ENCODE assay signal across 1 cellular context in the genomic region with DNA sequence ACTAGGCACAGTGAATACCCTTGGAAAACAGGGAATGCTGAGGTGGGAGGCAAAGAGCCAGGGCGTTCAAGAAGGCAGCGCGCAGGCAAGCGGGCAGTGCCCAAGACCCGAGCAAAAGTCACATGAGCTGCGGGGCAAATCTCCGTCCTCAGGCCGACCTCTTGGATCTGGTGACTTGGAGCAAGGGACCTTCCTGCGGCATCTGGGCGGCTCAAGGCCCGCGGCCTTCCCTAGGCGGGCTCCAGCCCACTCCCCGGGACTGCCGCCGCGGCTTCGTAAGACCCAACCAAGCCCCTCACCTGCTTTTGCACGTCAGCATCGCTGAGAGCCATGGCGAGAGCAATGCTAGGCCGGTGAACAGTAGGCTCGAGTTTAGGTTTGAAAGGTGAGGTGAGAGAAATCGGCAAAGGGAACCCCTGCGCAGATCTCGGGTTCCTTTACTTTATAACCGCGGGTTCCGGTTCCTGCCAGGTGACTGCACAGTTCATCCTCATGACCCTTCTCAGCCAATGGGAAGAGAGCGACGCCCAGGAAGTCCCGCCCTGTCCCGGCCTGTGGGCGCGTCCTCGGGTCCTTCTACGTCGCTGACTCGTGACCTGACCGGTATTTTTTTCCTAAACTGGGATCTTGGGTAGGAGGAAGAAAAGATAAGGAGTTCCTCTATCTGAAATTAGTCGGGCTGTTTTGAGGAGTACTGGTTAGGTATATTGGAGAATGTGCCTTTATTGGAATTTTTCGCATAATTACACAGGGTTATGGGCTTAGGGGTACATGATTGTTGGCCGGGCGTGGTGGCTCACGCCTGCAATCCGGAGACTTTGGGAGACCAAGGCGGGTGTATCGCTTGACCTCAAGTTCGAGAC.
TF ChIP-seq lines count a peak whose summit lies in the region.

A gene (minus strand): TSS at position 446 of the 863 bp plus-strand sequence. CDS start 114 bp downstream, at position 332.

TF ChIP-seq in HEK293, 187 proteins besides CTCF, POLR2A, EP300 and RAD21 (continued from another document and continues in another):
- TF ChIP-seq MZF1 (tag by site-specific recombination; IDR thresholded peaks at IDR 0.05; ENCODE audit: borderline replicate concordance) (no peak), KLF1 (tag by site-specific recombination; IDR thresholded peaks at IDR 0.05) (peak; percentile 38), ZXDB (tag by site-specific recombination; IDR thresholded peaks at IDR 0.05) (peak; percentile 91), SP2 (tag by site-specific recombination; IDR thresholded peaks at IDR 0.05) (peak; percentile 92), ZNF184 (tag by site-specific recombination; IDR thresholded peaks at IDR 0.05) (no peak), ZNF138 (tag by site-specific recombination; IDR thresholded peaks at IDR 0.05; ENCODE audit: borderline replicate concordance) (no peak), ZNF335 (tag by site-specific recombination; conservative IDR thresholded peaks at IDR 0.05) (peak; percentile 89), KLF9 (tag by site-specific recombination; IDR thresholded peaks at IDR 0.05; ENCODE audit: low read depth) (peak; percentile 20; the same call in 1 of the 2 replicates), ZFP3 (tag by site-specific recombination; IDR thresholded peaks at IDR 0.05; ENCODE audit: low read depth) (no peak), ZNF24 (tag by site-specific recombination; IDR thresholded peaks at IDR 0.05) (no peak), ZBTB17 (tag by site-specific recombination; IDR thresholded peaks at IDR 0.05) (peak; percentile 67), ZNF112 (tag by site-specific recombination; IDR thresholded peaks at IDR 0.05) (no peak), ZNF16 (tag by site-specific recombination; IDR thresholded peaks at IDR 0.05; ENCODE audit: low read depth) (no peak), ZNF391 (tag by site-specific recombination; IDR thresholded peaks at IDR 0.05; ENCODE audit: borderline replicate concordance, low read depth) (0 out of 2 replicates have a peak, but pooled peaks have one; percentile 32), ZNF423 (tag by site-specific recombination; IDR thresholded peaks at IDR 0.05) (no peak), ZNF629 (tag by site-specific recombination; IDR thresholded peaks at IDR 0.05) (peak; percentile 76; the same call in 1 of the 2 replicates), EGR2 (tag by site-specific recombination; IDR thresholded peaks at IDR 0.05; ENCODE audit: low read depth) (0 out of 2 replicates have a peak, but pooled peaks have one; percentile 16), ZNF121 (tag by site-specific recombination; IDR thresholded peaks at IDR 0.05) (no peak), ZNF350 (tag by site-specific recombination; IDR thresholded peaks at IDR 0.05) (no peak), ZNF133 (tag by site-specific recombination; IDR thresholded peaks at IDR 0.05) (no peak), ZNF341 (tag by site-specific recombination; IDR thresholded peaks at IDR 0.05; ENCODE audit: low read depth) (no peak), ZNF19 (tag by site-specific recombination; IDR thresholded peaks at IDR 0.05; ENCODE audit: low read depth) (no peak), ZNF600 (tag by site-specific recombination; IDR thresholded peaks at IDR 0.05) (no peak), ZNF292 (tag by site-specific recombination; IDR thresholded peaks at IDR 0.05; ENCODE audit: borderline replicate concordance, low read depth) (no peak), ZBTB20 (tag by site-specific recombination; IDR thresholded peaks at IDR 0.05) (peak; percentile 52), SP3 (tag by site-specific recombination; IDR thresholded peaks at IDR 0.05) (peak; percentile 79), KLF8 (tag by site-specific recombination; IDR thresholded peaks at IDR 0.05) (peak; percentile 66), ZNF843 (tag by site-specific recombination; IDR thresholded peaks at IDR 0.05) (no peak), ZNF48 (tag by site-specific recombination; IDR thresholded peaks at IDR 0.05) (no peak), ZBTB48 (tag by site-specific recombination; IDR thresholded peaks at IDR 0.05) (peak; percentile 57; the same call in 1 of the 2 replicates), ZNF366 (tag by site-specific recombination; conservative IDR thresholded peaks at IDR 0.05) (peak; percentile 75), KLF10 (tag by site-specific recombination; IDR thresholded peaks at IDR 0.05) (0 out of 2 replicates have a peak, but pooled peaks have one; percentile 20), KLF16 (tag by site-specific recombination; IDR thresholded peaks at IDR 0.05) (0 out of 2 replicates have a peak, but pooled peaks have one; percentile 5), ZNF175 (tag by site-specific recombination; IDR thresholded peaks at IDR 0.05) (no peak), YY1 (tag by site-specific recombination; IDR thresholded peaks at IDR 0.05) (no peak), ZNF626 (tag by site-specific recombination; IDR thresholded peaks at IDR 0.05) (no peak), ZFP41 (tag by site-specific recombination; IDR thresholded peaks at IDR 0.05; ENCODE audit: borderline replicate concordance) (no peak), ZNF585B (tag by site-specific recombination; IDR thresholded peaks at IDR 0.05) (no peak), ZNF747 (tag by site-specific recombination; IDR thresholded peaks at IDR 0.05) (no peak)
- TF ChIP-seq, protein P1, sequence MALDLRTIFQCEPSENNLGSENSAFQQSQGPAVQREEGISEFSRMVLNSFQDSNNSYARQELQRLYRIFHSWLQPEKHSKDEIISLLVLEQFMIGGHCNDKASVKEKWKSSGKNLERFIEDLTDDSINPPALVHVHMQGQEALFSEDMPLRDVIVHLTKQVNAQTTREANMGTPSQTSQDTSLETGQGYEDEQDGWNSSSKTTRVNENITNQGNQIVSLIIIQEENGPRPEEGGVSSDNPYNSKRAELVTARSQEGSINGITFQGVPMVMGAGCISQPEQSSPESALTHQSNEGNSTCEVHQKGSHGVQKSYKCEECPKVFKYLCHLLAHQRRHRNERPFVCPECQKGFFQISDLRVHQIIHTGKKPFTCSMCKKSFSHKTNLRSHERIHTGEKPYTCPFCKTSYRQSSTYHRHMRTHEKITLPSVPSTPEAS (tag by site-specific recombination; IDR thresholded peaks at IDR 0.05) = no peak
- TF ChIP-seq, protein P2, sequence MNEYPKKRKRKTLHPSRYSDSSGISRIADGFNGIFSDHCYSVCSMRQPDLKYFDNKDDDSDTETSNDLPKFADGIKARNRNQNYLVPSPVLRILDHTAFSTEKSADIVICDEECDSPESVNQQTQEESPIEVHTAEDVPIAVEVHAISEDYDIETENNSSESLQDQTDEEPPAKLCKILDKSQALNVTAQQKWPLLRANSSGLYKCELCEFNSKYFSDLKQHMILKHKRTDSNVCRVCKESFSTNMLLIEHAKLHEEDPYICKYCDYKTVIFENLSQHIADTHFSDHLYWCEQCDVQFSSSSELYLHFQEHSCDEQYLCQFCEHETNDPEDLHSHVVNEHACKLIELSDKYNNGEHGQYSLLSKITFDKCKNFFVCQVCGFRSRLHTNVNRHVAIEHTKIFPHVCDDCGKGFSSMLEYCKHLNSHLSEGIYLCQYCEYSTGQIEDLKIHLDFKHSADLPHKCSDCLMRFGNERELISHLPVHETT (tag by site-specific recombination; IDR thresholded peaks at IDR 0.05) = 0 out of 2 replicates have a peak, but pooled peaks have one; percentile 22
- TF ChIP-seq, protein P3, sequence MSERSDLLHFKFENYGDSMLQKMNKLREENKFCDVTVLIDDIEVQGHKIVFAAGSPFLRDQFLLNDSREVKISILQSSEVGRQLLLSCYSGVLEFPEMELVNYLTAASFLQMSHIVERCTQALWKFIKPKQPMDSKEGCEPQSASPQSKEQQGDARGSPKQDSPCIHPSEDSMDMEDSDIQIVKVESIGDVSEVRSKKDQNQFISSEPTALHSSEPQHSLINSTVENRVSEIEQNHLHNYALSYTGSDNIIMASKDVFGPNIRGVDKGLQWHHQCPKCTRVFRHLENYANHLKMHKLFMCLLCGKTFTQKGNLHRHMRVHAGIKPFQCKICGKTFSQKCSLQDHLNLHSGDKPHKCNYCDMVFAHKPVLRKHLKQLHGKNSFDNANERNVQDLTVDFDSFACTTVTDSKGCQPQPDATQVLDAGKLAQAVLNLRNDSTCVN (tag by site-specific recombination; optimal IDR thresholded peaks at IDR 0.05) = peak; percentile 49
- TF ChIP-seq, protein P4, sequence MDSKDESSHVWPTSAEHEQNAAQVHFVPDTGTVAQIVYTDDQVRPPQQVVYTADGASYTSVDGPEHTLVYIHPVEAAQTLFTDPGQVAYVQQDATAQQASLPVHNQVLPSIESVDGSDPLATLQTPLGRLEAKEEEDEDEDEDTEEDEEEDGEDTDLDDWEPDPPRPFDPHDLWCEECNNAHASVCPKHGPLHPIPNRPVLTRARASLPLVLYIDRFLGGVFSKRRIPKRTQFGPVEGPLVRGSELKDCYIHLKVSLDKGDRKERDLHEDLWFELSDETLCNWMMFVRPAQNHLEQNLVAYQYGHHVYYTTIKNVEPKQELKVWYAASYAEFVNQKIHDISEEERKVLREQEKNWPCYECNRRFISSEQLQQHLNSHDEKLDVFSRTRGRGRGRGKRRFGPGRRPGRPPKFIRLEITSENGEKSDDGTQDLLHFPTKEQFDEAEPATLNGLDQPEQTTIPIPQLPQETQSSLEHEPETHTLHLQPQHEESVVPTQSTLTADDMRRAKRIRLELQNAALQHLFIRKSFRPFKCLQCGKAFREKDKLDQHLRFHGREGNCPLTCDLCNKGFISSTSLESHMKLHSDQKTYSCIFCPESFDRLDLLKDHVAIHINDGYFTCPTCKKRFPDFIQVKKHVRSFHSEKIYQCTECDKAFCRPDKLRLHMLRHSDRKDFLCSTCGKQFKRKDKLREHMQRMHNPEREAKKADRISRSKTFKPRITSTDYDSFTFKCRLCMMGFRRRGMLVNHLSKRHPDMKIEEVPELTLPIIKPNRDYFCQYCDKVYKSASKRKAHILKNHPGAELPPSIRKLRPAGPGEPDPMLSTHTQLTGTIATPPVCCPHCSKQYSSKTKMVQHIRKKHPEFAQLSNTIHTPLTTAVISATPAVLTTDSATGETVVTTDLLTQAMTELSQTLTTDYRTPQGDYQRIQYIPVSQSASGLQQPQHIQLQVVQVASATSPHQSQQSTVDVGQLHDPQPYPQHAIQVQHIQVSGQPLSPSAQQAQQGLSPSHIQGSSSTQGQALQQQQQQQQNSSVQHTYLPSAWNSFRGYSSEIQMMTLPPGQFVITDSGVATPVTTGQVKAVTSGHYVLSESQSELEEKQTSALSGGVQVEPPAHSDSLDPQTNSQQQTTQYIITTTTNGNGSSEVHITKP (tag by site-specific recombination; IDR thresholded peaks at IDR 0.05) = peak; percentile 77
- TF ChIP-seq, protein P5, sequence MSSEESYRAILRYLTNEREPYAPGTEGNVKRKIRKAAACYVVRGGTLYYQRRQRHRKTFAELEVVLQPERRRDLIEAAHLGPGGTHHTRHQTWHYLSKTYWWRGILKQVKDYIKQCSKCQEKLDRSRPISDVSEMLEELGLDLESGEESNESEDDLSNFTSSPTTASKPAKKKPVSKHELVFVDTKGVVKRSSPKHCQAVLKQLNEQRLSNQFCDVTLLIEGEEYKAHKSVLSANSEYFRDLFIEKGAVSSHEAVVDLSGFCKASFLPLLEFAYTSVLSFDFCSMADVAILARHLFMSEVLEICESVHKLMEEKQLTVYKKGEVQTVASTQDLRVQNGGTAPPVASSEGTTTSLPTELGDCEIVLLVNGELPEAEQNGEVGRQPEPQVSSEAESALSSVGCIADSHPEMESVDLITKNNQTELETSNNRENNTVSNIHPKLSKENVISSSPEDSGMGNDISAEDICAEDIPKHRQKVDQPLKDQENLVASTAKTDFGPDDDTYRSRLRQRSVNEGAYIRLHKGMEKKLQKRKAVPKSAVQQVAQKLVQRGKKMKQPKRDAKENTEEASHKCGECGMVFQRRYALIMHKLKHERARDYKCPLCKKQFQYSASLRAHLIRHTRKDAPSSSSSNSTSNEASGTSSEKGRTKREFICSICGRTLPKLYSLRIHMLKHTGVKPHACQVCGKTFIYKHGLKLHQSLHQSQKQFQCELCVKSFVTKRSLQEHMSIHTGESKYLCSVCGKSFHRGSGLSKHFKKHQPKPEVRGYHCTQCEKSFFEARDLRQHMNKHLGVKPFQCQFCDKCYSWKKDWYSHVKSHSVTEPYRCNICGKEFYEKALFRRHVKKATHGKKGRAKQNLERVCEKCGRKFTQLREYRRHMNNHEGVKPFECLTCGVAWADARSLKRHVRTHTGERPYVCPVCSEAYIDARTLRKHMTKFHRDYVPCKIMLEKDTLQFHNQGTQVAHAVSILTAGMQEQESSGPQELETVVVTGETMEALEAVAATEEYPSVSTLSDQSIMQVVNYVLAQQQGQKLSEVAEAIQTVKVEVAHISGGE (tag by site-specific recombination; conservative IDR thresholded peaks at IDR 0.05; ENCODE audit: low read depth) = peak; percentile 83
- TF ChIP-seq, protein P6, sequence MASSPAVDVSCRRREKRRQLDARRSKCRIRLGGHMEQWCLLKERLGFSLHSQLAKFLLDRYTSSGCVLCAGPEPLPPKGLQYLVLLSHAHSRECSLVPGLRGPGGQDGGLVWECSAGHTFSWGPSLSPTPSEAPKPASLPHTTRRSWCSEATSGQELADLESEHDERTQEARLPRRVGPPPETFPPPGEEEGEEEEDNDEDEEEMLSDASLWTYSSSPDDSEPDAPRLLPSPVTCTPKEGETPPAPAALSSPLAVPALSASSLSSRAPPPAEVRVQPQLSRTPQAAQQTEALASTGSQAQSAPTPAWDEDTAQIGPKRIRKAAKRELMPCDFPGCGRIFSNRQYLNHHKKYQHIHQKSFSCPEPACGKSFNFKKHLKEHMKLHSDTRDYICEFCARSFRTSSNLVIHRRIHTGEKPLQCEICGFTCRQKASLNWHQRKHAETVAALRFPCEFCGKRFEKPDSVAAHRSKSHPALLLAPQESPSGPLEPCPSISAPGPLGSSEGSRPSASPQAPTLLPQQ (tag by site-specific recombination; IDR thresholded peaks at IDR 0.05) = peak; percentile 45
- TF ChIP-seq, protein P7, sequence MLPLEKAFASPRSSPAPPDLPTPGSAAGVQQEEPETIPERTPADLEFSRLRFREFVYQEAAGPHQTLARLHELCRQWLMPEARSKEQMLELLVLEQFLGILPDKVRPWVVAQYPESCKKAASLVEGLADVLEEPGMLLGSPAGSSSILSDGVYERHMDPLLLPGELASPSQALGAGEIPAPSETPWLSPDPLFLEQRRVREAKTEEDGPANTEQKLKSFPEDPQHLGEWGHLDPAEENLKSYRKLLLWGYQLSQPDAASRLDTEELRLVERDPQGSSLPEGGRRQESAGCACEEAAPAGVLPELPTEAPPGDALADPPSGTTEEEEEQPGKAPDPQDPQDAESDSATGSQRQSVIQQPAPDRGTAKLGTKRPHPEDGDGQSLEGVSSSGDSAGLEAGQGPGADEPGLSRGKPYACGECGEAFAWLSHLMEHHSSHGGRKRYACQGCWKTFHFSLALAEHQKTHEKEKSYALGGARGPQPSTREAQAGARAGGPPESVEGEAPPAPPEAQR (tag by site-specific recombination; IDR thresholded peaks at IDR 0.05) = no peak
- TF ChIP-seq, protein P8, sequence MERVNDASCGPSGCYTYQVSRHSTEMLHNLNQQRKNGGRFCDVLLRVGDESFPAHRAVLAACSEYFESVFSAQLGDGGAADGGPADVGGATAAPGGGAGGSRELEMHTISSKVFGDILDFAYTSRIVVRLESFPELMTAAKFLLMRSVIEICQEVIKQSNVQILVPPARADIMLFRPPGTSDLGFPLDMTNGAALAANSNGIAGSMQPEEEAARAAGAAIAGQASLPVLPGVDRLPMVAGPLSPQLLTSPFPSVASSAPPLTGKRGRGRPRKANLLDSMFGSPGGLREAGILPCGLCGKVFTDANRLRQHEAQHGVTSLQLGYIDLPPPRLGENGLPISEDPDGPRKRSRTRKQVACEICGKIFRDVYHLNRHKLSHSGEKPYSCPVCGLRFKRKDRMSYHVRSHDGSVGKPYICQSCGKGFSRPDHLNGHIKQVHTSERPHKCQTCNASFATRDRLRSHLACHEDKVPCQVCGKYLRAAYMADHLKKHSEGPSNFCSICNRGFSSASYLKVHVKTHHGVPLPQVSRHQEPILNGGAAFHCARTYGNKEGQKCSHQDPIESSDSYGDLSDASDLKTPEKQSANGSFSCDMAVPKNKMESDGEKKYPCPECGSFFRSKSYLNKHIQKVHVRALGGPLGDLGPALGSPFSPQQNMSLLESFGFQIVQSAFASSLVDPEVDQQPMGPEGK (tag by site-specific recombination; IDR thresholded peaks at IDR 0.05) = 0 out of 2 replicates have a peak, but pooled peaks have one; percentile 16
